In the genomic region with DNA sequence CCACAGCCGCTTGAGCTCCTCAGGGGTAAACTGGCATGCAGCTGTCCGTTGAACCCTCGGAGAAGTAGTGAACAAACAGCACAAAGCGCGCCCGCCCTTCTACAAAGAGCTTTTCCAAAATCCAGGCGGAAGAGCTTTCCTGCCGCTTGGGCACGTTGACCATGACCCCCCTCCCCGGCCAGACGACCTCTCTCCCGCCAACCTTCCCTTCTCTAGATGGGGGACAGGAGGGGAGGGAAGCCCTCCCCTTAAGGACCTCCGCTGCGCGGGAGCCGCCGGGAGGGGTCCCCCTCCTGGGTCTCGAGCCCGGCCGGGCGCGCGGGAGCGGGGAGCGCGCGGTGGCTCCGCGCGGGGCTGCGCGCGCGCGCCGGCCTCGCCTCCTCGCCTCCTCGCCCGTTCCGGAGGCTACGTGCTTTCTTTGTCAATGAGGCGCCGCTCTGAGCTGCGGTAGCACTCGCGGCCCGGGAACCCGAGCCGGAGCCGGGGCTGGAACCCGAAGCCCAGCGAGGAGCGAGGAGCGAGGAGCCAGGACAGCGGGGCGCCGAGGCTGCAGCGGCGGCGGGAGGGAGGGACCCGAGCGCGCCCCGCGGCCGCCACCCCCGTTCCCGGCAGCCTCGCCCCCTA, we compare ENCODE assay signal across 9 cellular contexts. TPM values are rescaled to one million over a fixed set of nuclear protein-coding genes. Genes with fewer than 3 reads are reported as not detected.
DNase-seq lines count a peak whose midpoint lies in the region; ATAC-seq and TF ChIP-seq lines count a peak whose summit lies in the region.
"Had no signal": no experiment of that assay in that cellular context is flagged by ENCODE, and none has a peak within 500 bp of the region (broad histone marks: within the 10 kb centered on the region; RNA-seq: fewer than 3 reads in every experiment).

Gene KIAA1549L, plus strand, starts transcription at position 421 of the 624 bp plus-strand sequence.

- peak within 1 kb of the TSS; percentile 82 for H3K9ac ChIP-seq in neural cell (ENCODE audit: low read length)

- H3K4me3 ChIP-seq in heart right ventricle (peak within 1 kb of the TSS in 9 of 10 donors; percentile 33 to 53 (median 46)), neural cell (ENCODE audit: low read length) (peak within 1 kb of the TSS; percentile 92)

- H3K36me3 Mint-ChIP-seq in effector memory CD8-positive, alpha-beta T cell (ENCODE audit: insufficient read depth), result no peaks in the 10 kb centered on the region

- TF ChIP-seq CTCF in heart right ventricle (IDR thresholded peaks at IDR 0.05) (no peak), neural cell (IDR thresholded peaks at IDR 0.05; ENCODE audit: poor library complexity, severe bottlenecking) (peak; percentile 54)

- H3K4me1 ChIP-seq in heart right ventricle, result peaks cover 0 to 12% (median 5%) of the 10 kb centered on the region in 9 donors

- peak within 1 kb of the TSS; percentile 46 to 47 for H3K4me3 Mint-ChIP-seq in effector memory CD8-positive, alpha-beta T cell
- H3K4me3 Mint-ChIP-seq: dendritic cell treated with granulocyte-macrophage colony-stimulating factor and Interleukin-4, amounts not matched to agents 40 ng/mL and 50 ng/mL, for 4 days had no signal

- peaks cover 0 to 62% (median 33%) of the 10 kb centered on the region in 7 donors for H3K27me3 ChIP-seq in heart right ventricle
- H3K27me3 ChIP-seq in neural cell (ENCODE audit: insufficient read depth, low read depth, low read length), result no peaks in the 10 kb centered on the region

- 1 to 4% methylated on average over 51 to 70 of the region's 70 CpGs for WGBS in heart right ventricle, 2 donors

- DNase-seq in heart right ventricle (no peak), Right ventricle myocardium inferior (ENCODE audit: missing footprints) (no peak), NCI-H748 (lab: John Stamatoyannopoulos, UW; ENCODE audit: unreplicated experiment) (peak; percentile 80), left lobe of liver (ENCODE audit: low spot score) (no peak), erythroblast (lab: John Stamatoyannopoulos, UW) (no peak)
- no peak for DNase-seq in effector memory CD8-positive, alpha-beta T cell

- H3K9me3 ChIP-seq in heart right ventricle (no peaks in the 10 kb centered on the region), neural cell (ENCODE audit: low read length) (no peaks in the 10 kb centered on the region)

- H2AFZ ChIP-seq in neural cell (ENCODE audit: low read depth, low read length), result peak within 1 kb of the TSS; percentile 51

- TF ChIP-seq EP300 in neural cell (conservative IDR thresholded peaks at IDR 0.05; ENCODE audit: poor library complexity, severe bottlenecking), result no peak

- no peak for TF ChIP-seq POLR2A in erythroblast (IDR thresholded peaks at IDR 0.05; ENCODE audit: low read length)

- no peak within 1 kb of the TSS for H3K27ac ChIP-seq in heart right ventricle
- peak within 1 kb of the TSS; percentile 56 for H3K27ac ChIP-seq in neural cell (ENCODE audit: low read length)

- H3K36me3 ChIP-seq in heart right ventricle (no peaks in the 10 kb centered on the region), neural cell (ENCODE audit: insufficient read depth, low read length) (no peaks in the 10 kb centered on the region)

- peaks cover 33% of the 10 kb centered on the region for H3K79me2 ChIP-seq in neural cell (replicated peaks; ENCODE audit: insufficient read depth, low read length)

- peak; percentile 49 for TF ChIP-seq RAD21 in neural cell (conservative IDR thresholded peaks at IDR 0.05)

- H3F3A ChIP-seq in neural cell (ENCODE audit: insufficient read depth, low read length, poor library complexity, severe bottlenecking), result peaks cover 2% of the 10 kb centered on the region

- H4K20me1 ChIP-seq in neural cell (ENCODE audit: insufficient read depth), result peaks cover 12% of the 10 kb centered on the region

- peak within 1 kb of the TSS; percentile 95 for H3K4me2 ChIP-seq in neural cell (ENCODE audit: low read length)

- H3K4me1 Mint-ChIP-seq in effector memory CD8-positive, alpha-beta T cell (ENCODE audit: low read depth in 2 of 2), result no peaks in the 10 kb centered on the region

- ATAC-seq in heart right ventricle (no peak), Right ventricle myocardium inferior (no peak), left lobe of liver (no peak), esophagus mucosa (no peak)
- no peak for ATAC-seq in effector memory CD8-positive, alpha-beta T cell (replicated peaks)

- H3K27ac Mint-ChIP-seq in effector memory CD8-positive, alpha-beta T cell, result no peak within 1 kb of the TSS
- H3K27ac Mint-ChIP-seq: dendritic cell treated with granulocyte-macrophage colony-stimulating factor and Interleukin-4, amounts not matched to agents 40 ng/mL and 50 ng/mL, for 4 days had no signal

- H3K9me2 ChIP-seq in neural cell (ENCODE audit: insufficient read depth, low read length), result no peaks in the 10 kb centered on the region

- peaks cover 29 to 55% of the 10 kb centered on the region in 2 donors for H3K27me3 Mint-ChIP-seq in effector memory CD8-positive, alpha-beta T cell

- intact Hi-C loops in heart right ventricle (cut with DNase I), result loop anchor here in 2 of 10 donors (5.0 kb wide), 2 partner anchors 152 to 452 kb away; no protein-coding TSS in a partner anchor
- intact Hi-C loops in Right ventricle myocardium inferior (cut with DNase I), result no loop called here

- H3K9me3 Mint-ChIP-seq in effector memory CD8-positive, alpha-beta T cell, result no peaks in the 10 kb centered on the region
- H3K9me3 Mint-ChIP-seq: dendritic cell treated with granulocyte-macrophage colony-stimulating factor and Interleukin-4, amounts not matched to agents 40 ng/mL and 50 ng/mL, for 4 days had no signal

TF ChIP-seq in neural cell, 6 proteins besides CTCF, POLR2A, EP300 and RAD21:
- TF ChIP-seq, protein P1, sequence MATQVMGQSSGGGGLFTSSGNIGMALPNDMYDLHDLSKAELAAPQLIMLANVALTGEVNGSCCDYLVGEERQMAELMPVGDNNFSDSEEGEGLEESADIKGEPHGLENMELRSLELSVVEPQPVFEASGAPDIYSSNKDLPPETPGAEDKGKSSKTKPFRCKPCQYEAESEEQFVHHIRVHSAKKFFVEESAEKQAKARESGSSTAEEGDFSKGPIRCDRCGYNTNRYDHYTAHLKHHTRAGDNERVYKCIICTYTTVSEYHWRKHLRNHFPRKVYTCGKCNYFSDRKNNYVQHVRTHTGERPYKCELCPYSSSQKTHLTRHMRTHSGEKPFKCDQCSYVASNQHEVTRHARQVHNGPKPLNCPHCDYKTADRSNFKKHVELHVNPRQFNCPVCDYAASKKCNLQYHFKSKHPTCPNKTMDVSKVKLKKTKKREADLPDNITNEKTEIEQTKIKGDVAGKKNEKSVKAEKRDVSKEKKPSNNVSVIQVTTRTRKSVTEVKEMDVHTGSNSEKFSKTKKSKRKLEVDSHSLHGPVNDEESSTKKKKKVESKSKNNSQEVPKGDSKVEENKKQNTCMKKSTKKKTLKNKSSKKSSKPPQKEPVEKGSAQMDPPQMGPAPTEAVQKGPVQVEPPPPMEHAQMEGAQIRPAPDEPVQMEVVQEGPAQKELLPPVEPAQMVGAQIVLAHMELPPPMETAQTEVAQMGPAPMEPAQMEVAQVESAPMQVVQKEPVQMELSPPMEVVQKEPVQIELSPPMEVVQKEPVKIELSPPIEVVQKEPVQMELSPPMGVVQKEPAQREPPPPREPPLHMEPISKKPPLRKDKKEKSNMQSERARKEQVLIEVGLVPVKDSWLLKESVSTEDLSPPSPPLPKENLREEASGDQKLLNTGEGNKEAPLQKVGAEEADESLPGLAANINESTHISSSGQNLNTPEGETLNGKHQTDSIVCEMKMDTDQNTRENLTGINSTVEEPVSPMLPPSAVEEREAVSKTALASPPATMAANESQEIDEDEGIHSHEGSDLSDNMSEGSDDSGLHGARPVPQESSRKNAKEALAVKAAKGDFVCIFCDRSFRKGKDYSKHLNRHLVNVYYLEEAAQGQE (IDR thresholded peaks at IDR 0.05; ENCODE audit: borderline replicate concordance), result no peak
- TF ChIP-seq SMC3 (conservative IDR thresholded peaks at IDR 0.05; ENCODE audit: poor library complexity), result peak; percentile 55
- peak; percentile 71 for TF ChIP-seq TAF1 (IDR thresholded peaks at IDR 0.05; ENCODE audit: low read depth)
- peak; percentile 44 for TF ChIP-seq MXI1 (conservative IDR thresholded peaks at IDR 0.05; ENCODE audit: poor library complexity, severe bottlenecking)
- TF ChIP-seq POLR2AphosphoS5 (IDR thresholded peaks at IDR 0.05), result peak; percentile 81

RNA-seq across cellular contexts. Expression of gene KIAA1549L, which starts in this region (rescaled TPM):
- total RNA-seq in heart right ventricle (under 1 TPM; 0.04 to 0.64 (median 0.27) TPM), Right ventricle myocardium inferior (0.08 TPM), left lobe of liver (0.03 TPM), esophagus mucosa (0.48 TPM)
- polyA plus RNA-seq in heart right ventricle (under 1 TPM; 0.03 to 0.07 TPM), neural cell (13.2 and 14.4 TPM in 2 replicates)
- 67.9 and 77.4 TPM in 2 replicates for polyA minus RNA-seq in neural cell

Comparison
In these comparisons a context has a peak if more than half of its experiments do, and no peak if none do; other contexts are left out.
1. RNA of gene KIAA1549L (polyA plus RNA-seq): 13.2 to 14.4 TPM in neural cell; 0.03 to 0.07 TPM in heart right ventricle; every median in the first group is over 10 times any median in the second.